17 cellular contexts compared by ENCODE assay signal in the genomic region with DNA sequence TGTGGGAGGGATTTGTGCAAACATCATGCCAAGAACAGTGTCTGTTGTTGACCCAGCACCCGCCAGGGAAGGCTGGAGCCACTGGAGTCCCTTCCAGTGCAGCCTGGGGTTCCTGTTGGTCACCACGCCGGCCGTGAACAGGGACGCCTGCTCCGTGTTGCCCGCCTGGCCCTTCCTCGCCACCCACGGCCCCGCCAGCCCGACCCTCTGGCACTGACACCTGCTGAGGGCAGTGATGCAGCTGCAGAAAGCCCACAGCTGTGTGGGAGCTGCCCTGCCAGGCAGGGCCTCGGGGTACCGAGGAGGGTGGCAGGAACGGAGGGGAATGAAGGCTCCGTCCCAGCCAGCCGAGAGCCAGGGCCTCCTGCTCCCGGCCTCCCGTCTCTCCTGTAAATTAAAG.
DNase-seq lines count a peak whose midpoint lies in the region; ATAC-seq, FAIRE-seq and TF ChIP-seq lines count a peak whose summit lies in the region.
"Had no signal": no experiment of that assay in that cellular context is flagged by ENCODE, and none has a peak within 500 bp of the region (broad histone marks: within the 10 kb centered on the region; RNA-seq: fewer than 3 reads in every experiment).

No MANE protein-coding gene starts in this region.

- H3K23ac ChIP-seq in neuronal stem cell (ENCODE audit: low read depth, low read length, poor library complexity): peak overlapping the region; percentile 73

- no peak for TF ChIP-seq EP300 in HepG2 (IDR thresholded peaks at IDR 0.05; ENCODE audit: low read depth in 2 of 2, low read length in 2 of 2)
- no peak for TF ChIP-seq EP300 in HepG2 (CRISPR knock-in tag; IDR thresholded peaks at IDR 0.05; ENCODE audit: borderline replicate concordance)

- H4K20me1 ChIP-seq in HepG2 (ENCODE audit: insufficient read depth, low read length): peaks cover 4% of the 10 kb centered on the region; the same call in 1 of the 2 replicates
- H4K20me1 ChIP-seq: BLaER1 had no signal

- H4K91ac ChIP-seq in neuronal stem cell (ENCODE audit: low read depth, low read length, poor library complexity): no peak overlapping the region

- peak overlapping the region; percentile 48 for H3K18ac ChIP-seq in neuronal stem cell (ENCODE audit: low read length)

- no peak for TF ChIP-seq RAD21 in HepG2 (CRISPR knock-in tag; IDR thresholded peaks at IDR 0.05)

- no peak for FAIRE-seq in HepG2 (lab: Jason Lieb, UNC)
- FAIRE-seq: H54 had no signal

- peaks cover 3% of the 10 kb centered on the region for H3K79me1 ChIP-seq in neuronal stem cell (ENCODE audit: low read depth, low read length)

- H3K4ac ChIP-seq in neuronal stem cell (ENCODE audit: low read length): no peak overlapping the region

- no peak overlapping the region for H2BK15ac ChIP-seq in neuronal stem cell (ENCODE audit: low read length)

- CTCF ChIA-PET in HepG2 (lab: Yijun Ruan, JAX; ENCODE audit: low intra/inter-chr PET ratio, low total read pairs): no interaction called here

- TF ChIP-seq CTCF in cardiac muscle cell (IDR thresholded peaks at IDR 0.05; ENCODE audit: low read depth, low read length) (no peak), HepG2 (CRISPR knock-in tag; IDR thresholded peaks at IDR 0.05) (no peak), right lobe of liver (IDR thresholded peaks at IDR 0.05) (no peak), WERI-Rb-1 (IDR thresholded peaks at IDR 0.05; ENCODE audit: low read depth, low read length) (no peak)

- no peaks in the 10 kb centered on the region for H3K79me2 ChIP-seq in HepG2 (ENCODE audit: insufficient read depth, low read length)

- no peak overlapping the region for H2AK5ac ChIP-seq in neuronal stem cell (ENCODE audit: low read depth, low read length)

- H3K4me3 ChIP-seq in cardiac muscle cell: no peak overlapping the region
- H3K4me3 ChIP-seq in HepG2 (replicated peaks in 1 of 3; ENCODE audit: insufficient read depth in 1 of 3, low read depth in 2 of 3, low read length in 3 of 3): no peak overlapping the region
- H3K4me3 ChIP-seq in right lobe of liver: no peak overlapping the region
- no peak overlapping the region for H3K4me3 ChIP-seq in neuronal stem cell (ENCODE audit: low read length in 2 of 2)
- H3K4me3 ChIP-seq in WERI-Rb-1 (ENCODE audit: low read depth, low read length): no peak overlapping the region
- H3K4me3 ChIP-seq: BLaER1, GM23338 had no signal

- no peaks in the 10 kb centered on the region for H3K36me3 ChIP-seq in cardiac muscle cell
- no peaks in the 10 kb centered on the region for H3K36me3 ChIP-seq in HepG2 (replicated peaks in 1 of 2; ENCODE audit: control insufficient read depth in 1 of 2, insufficient read depth in 2 of 2, low read length in 2 of 2)
- H3K36me3 ChIP-seq in right lobe of liver: no peaks in the 10 kb centered on the region
- no peaks in the 10 kb centered on the region for H3K36me3 ChIP-seq in neuronal stem cell (replicated peaks in 1 of 2; ENCODE audit: control insufficient read depth in 2 of 2, insufficient read depth in 2 of 2, low read length in 2 of 2)
- no peaks in the 10 kb centered on the region for H3K36me3 ChIP-seq in WERI-Rb-1
- H3K36me3 ChIP-seq: BLaER1 had no signal

- H3K4me2 ChIP-seq in HepG2 (ENCODE audit: low read depth, low read length) (no peak overlapping the region), neuronal stem cell (ENCODE audit: insufficient read depth, low read length, poor library complexity, severe bottlenecking) (no peak overlapping the region)
- H3K4me2 ChIP-seq: BLaER1, GM23338 had no signal

- H3K9ac ChIP-seq in HepG2 (ENCODE audit: insufficient read depth, low read depth, low read length) (no peak overlapping the region), neuronal stem cell (ENCODE audit: low read depth, low read length, poor library complexity) (no peak overlapping the region)
- H3K9ac ChIP-seq: BLaER1 had no signal

- ATAC-seq in Right ventricle myocardium inferior (no peak), HepG2 (no peak), right lobe of liver (no peak)
- ATAC-seq: GM23338 had no signal

- H2BK5ac ChIP-seq in neuronal stem cell (ENCODE audit: low read length): peak overlapping the region; percentile 3

- TF ChIP-seq POLR2A in HepG2 (IDR thresholded peaks at IDR 0.05; ENCODE audit: insufficient read depth in 1 of 2, low read depth in 2 of 2, low read length in 2 of 2) (no peak), right lobe of liver (IDR thresholded peaks at IDR 0.05) (no peak)

- peak overlapping the region; percentile 71 for H3K27ac ChIP-seq in cardiac muscle cell
- no peak overlapping the region for H3K27ac ChIP-seq in HepG2 (ENCODE audit: extremely low read length, insufficient read depth, low read length)
- H3K27ac ChIP-seq in right lobe of liver: no peak overlapping the region
- H3K27ac ChIP-seq in neuronal stem cell (replicated peaks; ENCODE audit: low read length): no peak overlapping the region
- no peak overlapping the region for H3K27ac ChIP-seq in WERI-Rb-1
- H3K27ac ChIP-seq: BLaER1, HL-60 had no signal

- H3K14ac ChIP-seq in neuronal stem cell (ENCODE audit: low read length): peak overlapping the region; percentile 31

- no peaks in the 10 kb centered on the region for H3K4me1 ChIP-seq in cardiac muscle cell (ENCODE audit: low read depth)
- H3K4me1 ChIP-seq in HepG2 (ENCODE audit: insufficient read depth, low read length): no peaks in the 10 kb centered on the region
- H3K4me1 ChIP-seq in right lobe of liver: no peaks in the 10 kb centered on the region
- peaks cover 0 to 5% of the 10 kb centered on the region in 2 donors for H3K4me1 ChIP-seq in neuronal stem cell (ENCODE audit: control insufficient read depth in 2 of 2, insufficient read depth in 1 of 2, low read depth in 1 of 2, low read length in 2 of 2)

- WGBS in HepG2 (ENCODE audit: low lambda C conversion rate): 34% methylated on average over 18 of the region's 18 CpGs
- WGBS in right lobe of liver (ENCODE audit: insufficient coverage, low coverage, low lambda C conversion rate, missing lambda C conversion rate): 77% methylated on average over 6 of the region's 18 CpGs
- no CpG with 5 or more reads among the region's 18 CpGs for whole genome bisulfite sequencing in neuronal stem cell (ENCODE audit: extremely low coverage in 2 of 2, insufficient read length in 2 of 2, insufficient replicate concordance in 1 of 2), 2 donors

- no TSS peak for BruUV-seq in HepG2 (replicated peaks; lab: Mats Ljungman, UMichigan)

- H3K27me3 ChIP-seq in cardiac muscle cell: no peaks in the 10 kb centered on the region
- peaks cover 32 to 91% of the 10 kb centered on the region in 2 experiments for H3K27me3 ChIP-seq in HepG2 (ENCODE audit: control insufficient read depth in 1 of 2, insufficient read depth in 2 of 2, low read length in 2 of 2)
- no peaks in the 10 kb centered on the region for H3K27me3 ChIP-seq in right lobe of liver
- peaks cover 0 to 59% (median 2%) of the 10 kb centered on the region in 3 experiments for H3K27me3 ChIP-seq in neuronal stem cell (ENCODE audit: control insufficient read depth in 3 of 3, insufficient read depth in 3 of 3, low read depth in 1 of 3, low read length in 3 of 3)
- H3K27me3 ChIP-seq in WERI-Rb-1 (ENCODE audit: insufficient read depth, low read depth, severe bottlenecking): no peaks in the 10 kb centered on the region
- H3K27me3 ChIP-seq: BLaER1 had no signal

- no peak for DNase-seq in cardiac muscle cell (ENCODE audit: low read depth in 1 of 2, low spot score in 1 of 2)
- no peak for DNase-seq in Right ventricle myocardium inferior (ENCODE audit: missing footprints)
- DNase-seq in HepG2 (ENCODE audit: low spot score): no peak
- no peak for DNase-seq in right lobe of liver
- no peak for DNase-seq in neuronal stem cell (ENCODE audit: low spot score)
- no peak for DNase-seq in WERI-Rb-1
- DNase-seq in stimulated activated CD4-positive, alpha-beta T cell treated with anti-CD3 and anti-CD28 coated beads, Interleukin-15, amount 100 ng/mL, for 24 hours: no peak
- no peak for DNase-seq in stimulated activated CD4-positive, alpha-beta T cell treated with anti-CD3 and anti-CD28 coated beads, Interleukin-4, amount 100 ng/mL, for 24 hours
- DNase-seq: 8988T, DMS79 treated with DMSO at 0.1 percent for 48 hours, GF-D8, HCEC 1CT, HFFc6 had no signal

- H2BK120ac ChIP-seq in neuronal stem cell (ENCODE audit: low read depth, low read length): no peak overlapping the region

- POLR2A ChIA-PET in HepG2 (lab: Yijun Ruan, JAX): no interaction called here

- H3K9me3 ChIP-seq in cardiac muscle cell (ENCODE audit: low read depth) (no peaks in the 10 kb centered on the region), HepG2 (ENCODE audit: low read length) (no peaks in the 10 kb centered on the region), right lobe of liver (no peaks in the 10 kb centered on the region), neuronal stem cell (replicated peaks in 1 of 2; ENCODE audit: control insufficient read depth in 2 of 2, insufficient read depth in 1 of 2, low read depth in 1 of 2, low read length in 2 of 2) (peaks cover 0 to 3% of the 10 kb centered on the region in 2 donors), WERI-Rb-1 (ENCODE audit: severe bottlenecking) (no peaks in the 10 kb centered on the region)
- H3K9me3 ChIP-seq: BLaER1 had no signal

- in situ Hi-C loops in HepG2 (cut with HindIII; ENCODE audit: extremely low pct_ligation_motif_present, low pct_unique_long_range_greater_than_20kb): no loop called here

- H2AFZ ChIP-seq in HepG2 (ENCODE audit: low read length): no peak overlapping the region
- no peak overlapping the region for H2AFZ ChIP-seq in neuronal stem cell (ENCODE audit: low read length)
- H2AFZ ChIP-seq: GM23338 had no signal

- no peak overlapping the region for H2BK12ac ChIP-seq in neuronal stem cell (ENCODE audit: low read length)

- no peak overlapping the region for H4K8ac ChIP-seq in neuronal stem cell (ENCODE audit: low read depth, low read length)

- intact Hi-C loops in Right ventricle myocardium inferior (cut with DNase I): no loop called here
- intact Hi-C loops in HepG2 (cut with micrococcal nuclease; ENCODE audit: unreplicated experiment): no loop called here
- intact Hi-C loops in right lobe of liver (cut with DNase I): no loop called here

TF ChIP-seq in HepG2, 621 proteins besides CTCF, POLR2A, EP300 and RAD21:
- TF ChIP-seq, protein P1, sequence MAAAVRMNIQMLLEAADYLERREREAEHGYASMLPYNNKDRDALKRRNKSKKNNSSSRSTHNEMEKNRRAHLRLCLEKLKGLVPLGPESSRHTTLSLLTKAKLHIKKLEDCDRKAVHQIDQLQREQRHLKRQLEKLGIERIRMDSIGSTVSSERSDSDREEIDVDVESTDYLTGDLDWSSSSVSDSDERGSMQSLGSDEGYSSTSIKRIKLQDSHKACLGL (CRISPR knock-in tag; IDR thresholded peaks at IDR 0.05): 0 out of 2 replicates have a peak, but pooled peaks have one; percentile 19
- TF ChIP-seq, protein P2, sequence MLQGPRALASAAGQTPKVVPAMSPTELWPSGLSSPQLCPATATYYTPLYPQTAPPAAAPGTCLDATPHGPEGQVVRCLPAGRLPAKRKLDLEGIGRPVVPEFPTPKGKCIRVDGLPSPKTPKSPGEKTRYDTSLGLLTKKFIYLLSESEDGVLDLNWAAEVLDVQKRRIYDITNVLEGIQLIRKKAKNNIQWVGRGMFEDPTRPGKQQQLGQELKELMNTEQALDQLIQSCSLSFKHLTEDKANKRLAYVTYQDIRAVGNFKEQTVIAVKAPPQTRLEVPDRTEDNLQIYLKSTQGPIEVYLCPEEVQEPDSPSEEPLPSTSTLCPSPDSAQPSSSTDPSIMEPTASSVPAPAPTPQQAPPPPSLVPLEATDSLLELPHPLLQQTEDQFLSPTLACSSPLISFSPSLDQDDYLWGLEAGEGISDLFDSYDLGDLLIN (CRISPR knock-in tag; IDR thresholded peaks at IDR 0.05; ENCODE audit: borderline replicate concordance): no peak
